In genomic region chr1:41900611-41901444, GRCh38 we compare ENCODE assay signal across 9 cellular contexts. TPM values are rescaled to one million over a fixed set of nuclear protein-coding genes. Genes with fewer than 3 reads are reported as not detected.
DNase-seq lines count a peak whose midpoint lies in the region; ATAC-seq and TF ChIP-seq lines count a peak whose summit lies in the region.
"Had no signal": no experiment of that assay in that cellular context is flagged by ENCODE, and none has a peak within 500 bp of the region (broad histone marks: within the 10 kb centered on the region; RNA-seq: fewer than 3 reads in every experiment).

No MANE protein-coding gene starts in this region.

- H3K4me3 ChIP-seq in GM23248: no peak overlapping the region
- peak overlapping the region; percentile 6 for H3K4me3 ChIP-seq in RWPE2 (ENCODE audit: severe bottlenecking)
- H3K4me3 ChIP-seq: thoracic aorta had no signal

- H3K4me2 ChIP-seq in GM23248 (ENCODE audit: unreplicated experiment): peak overlapping the region; percentile 71

- in situ Hi-C loops in GM23248 (cut with MboI): no loop called here

- no peak overlapping the region for H2AFZ ChIP-seq in GM23248

- H4K20me1 ChIP-seq in GM23248 (ENCODE audit: insufficient read depth): no peaks in the 10 kb centered on the region

- WGBS in GM23248 (ENCODE audit: low coverage in 1 of 2, low lambda C conversion rate in 2 of 2, missing lambda C conversion rate in 2 of 2), 2 experiments: 72 to 78% methylated on average over 9 of the region's 9 CpGs

- H3K79me2 ChIP-seq in GM23248 (ENCODE audit: insufficient read depth): no peaks in the 10 kb centered on the region

- H3K9me3 ChIP-seq in GM23248 (ENCODE audit: low read depth): no peaks in the 10 kb centered on the region
- no peaks in the 10 kb centered on the region for H3K9me3 ChIP-seq in RWPE2 (ENCODE audit: severe bottlenecking)
- H3K9me3 ChIP-seq: thoracic aorta had no signal

- H3K27ac ChIP-seq in GM23248 (no peak overlapping the region), RWPE2 (ENCODE audit: poor library complexity, severe bottlenecking) (peak overlapping the region; percentile 98)
- H3K27ac ChIP-seq: thoracic aorta had no signal

- H3K9ac ChIP-seq in GM23248: no peak overlapping the region

- H3F3A ChIP-seq in GM23248 (ENCODE audit: insufficient read depth): peaks cover 9% of the 10 kb centered on the region; the same call in 1 of the 2 replicates

- H3K4me1 ChIP-seq in GM23248 (ENCODE audit: insufficient read depth): peaks cover 49% of the 10 kb centered on the region
- peaks cover 43% of the 10 kb centered on the region for H3K4me1 ChIP-seq in RWPE2 (ENCODE audit: insufficient read depth, poor library complexity, severe bottlenecking)

- H3K36me3 ChIP-seq in GM23248 (ENCODE audit: low read depth) (no peaks in the 10 kb centered on the region), RWPE2 (ENCODE audit: low read depth) (no peaks in the 10 kb centered on the region)
- H3K36me3 ChIP-seq: thoracic aorta had no signal

- H3K9me2 ChIP-seq in GM23248 (ENCODE audit: insufficient read depth): no peaks in the 10 kb centered on the region

- no peak for TF ChIP-seq CTCF in RWPE2 (IDR thresholded peaks at IDR 0.05; ENCODE audit: poor library complexity, severe bottlenecking)

- no peaks in the 10 kb centered on the region for H3K27me3 ChIP-seq in GM23248 (replicated peaks; ENCODE audit: insufficient read depth)
- no peaks in the 10 kb centered on the region for H3K27me3 ChIP-seq in RWPE2 (ENCODE audit: insufficient read depth, poor library complexity, severe bottlenecking)

- peak; percentile 60 for DNase-seq in GM23248
- peak; percentile 91 for DNase-seq in RWPE2 (ENCODE audit: low spot score)
- DNase-seq in fibroblast of peridontal ligament (ENCODE audit: extremely low read depth): peak; percentile 25
- peak; percentile 43 for DNase-seq in pulmonary artery endothelial cell (ENCODE audit: low read depth, low spot score)
- no peak for DNase-seq in amniotic stem cell (lab: John Stamatoyannopoulos, UW)
- DNase-seq: NCI-H2081 treated with DMSO at 0.1 percent for 48 hours had no signal

- peak; percentile 94 for ATAC-seq in RWPE2 (ENCODE audit: low read depth)
- ATAC-seq in GM21717 (IDR thresholded peaks at IDR 0.05; ENCODE audit: unreplicated experiment): no peak
- no peak for ATAC-seq in GM18867 (IDR thresholded peaks at IDR 0.05; ENCODE audit: unreplicated experiment)

RNA-seq across cellular contexts. Expression of gene HIVEP3, which starts 17.9 kb away (rescaled TPM):
- 1.7 and 2.0 TPM in 2 replicates for total RNA-seq in GM23248 (2014; rRNA removed; shearing (Covaris generic))
- polyA plus RNA-seq in GM23248 (2016; fragmentation: Nextera tagmentation; extraction: Ambion mirVana): 6.6 and 7.2 TPM in 2 replicates
- total RNA-seq in pulmonary artery endothelial cell: 1.1 TPM in 2 replicates
